Comparison of ENCODE assay signal across 1 cellular context in the genomic region with DNA sequence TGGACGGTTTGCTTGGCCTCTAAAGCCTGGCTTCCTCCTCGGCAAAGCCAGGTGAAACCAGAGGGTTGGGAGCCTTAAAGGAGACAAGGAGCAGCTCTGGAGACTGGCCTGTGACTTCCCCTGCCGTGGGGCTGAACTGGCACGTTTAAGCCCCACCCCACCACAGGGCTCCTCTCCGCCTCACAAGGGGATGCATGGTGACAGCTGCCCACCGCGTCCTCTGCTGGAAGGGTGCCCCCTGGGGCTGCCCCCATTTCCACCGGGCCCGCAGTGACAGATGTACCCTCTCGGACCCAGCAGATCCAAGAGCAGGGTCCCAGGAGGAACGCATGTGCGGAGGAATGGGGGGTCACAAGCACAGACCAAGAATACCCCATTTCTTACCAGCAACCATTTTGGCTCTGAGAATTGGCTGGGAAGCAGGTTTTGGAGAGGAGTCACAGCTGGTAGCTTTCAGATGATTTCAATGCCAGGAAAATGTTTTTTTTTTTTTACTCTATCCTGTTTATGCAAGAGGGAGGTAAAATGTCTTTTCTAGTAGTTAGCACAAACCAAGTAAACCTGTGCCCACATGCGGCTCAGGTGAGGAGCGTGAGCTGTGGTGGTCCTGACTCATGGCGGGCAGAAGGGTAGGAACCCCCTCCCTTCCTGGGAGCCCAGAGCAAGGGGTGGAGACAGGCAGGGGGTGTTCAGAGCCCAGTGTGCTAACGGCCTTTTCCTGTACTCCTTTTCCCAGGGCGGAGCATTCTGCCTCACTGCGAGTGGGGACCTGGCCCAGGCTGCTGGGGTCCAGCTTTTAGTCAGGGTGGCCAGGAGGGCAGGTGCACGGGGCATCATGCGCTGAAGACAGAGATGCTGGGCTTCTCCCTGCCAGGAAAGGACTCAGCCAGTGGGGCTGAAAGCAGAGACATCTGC.
A peak's percentile ranks its signal among the peaks of the same experiment; 100 is the strongest.
TF ChIP-seq lines count a peak whose summit lies in the region.

No MANE protein-coding gene starts in this region.

TF ChIP-seq in HEK293, 187 proteins besides CTCF, POLR2A, EP300 and RAD21 (continued from another document):
- TF ChIP-seq, protein P1, sequence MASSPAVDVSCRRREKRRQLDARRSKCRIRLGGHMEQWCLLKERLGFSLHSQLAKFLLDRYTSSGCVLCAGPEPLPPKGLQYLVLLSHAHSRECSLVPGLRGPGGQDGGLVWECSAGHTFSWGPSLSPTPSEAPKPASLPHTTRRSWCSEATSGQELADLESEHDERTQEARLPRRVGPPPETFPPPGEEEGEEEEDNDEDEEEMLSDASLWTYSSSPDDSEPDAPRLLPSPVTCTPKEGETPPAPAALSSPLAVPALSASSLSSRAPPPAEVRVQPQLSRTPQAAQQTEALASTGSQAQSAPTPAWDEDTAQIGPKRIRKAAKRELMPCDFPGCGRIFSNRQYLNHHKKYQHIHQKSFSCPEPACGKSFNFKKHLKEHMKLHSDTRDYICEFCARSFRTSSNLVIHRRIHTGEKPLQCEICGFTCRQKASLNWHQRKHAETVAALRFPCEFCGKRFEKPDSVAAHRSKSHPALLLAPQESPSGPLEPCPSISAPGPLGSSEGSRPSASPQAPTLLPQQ (tag by site-specific recombination; IDR thresholded peaks at IDR 0.05) = peak; percentile 63; the same call in 1 of the 2 replicates
- TF ChIP-seq ZNF76 (tag by site-specific recombination; IDR thresholded peaks at IDR 0.05; ENCODE audit: borderline replicate concordance, low read depth) (no peak), PRDM6 (tag by site-specific recombination; IDR thresholded peaks at IDR 0.05) (no peak), ZNF112 (tag by site-specific recombination; IDR thresholded peaks at IDR 0.05) (no peak), ZNF48 (tag by site-specific recombination; IDR thresholded peaks at IDR 0.05) (no peak), ZNF658 (tag by site-specific recombination; IDR thresholded peaks at IDR 0.05) (no peak), GFI1B (tag by site-specific recombination; IDR thresholded peaks at IDR 0.05) (no peak), ZFP69B (tag by site-specific recombination; IDR thresholded peaks at IDR 0.05) (peak; percentile 42; the same call in 1 of the 2 replicates), ZNF302 (tag by site-specific recombination; IDR thresholded peaks at IDR 0.05; ENCODE audit: low read depth) (no peak), ZNF280C (tag by site-specific recombination; IDR thresholded peaks at IDR 0.05) (no peak), ZNF169 (tag by site-specific recombination; IDR thresholded peaks at IDR 0.05) (no peak)
TF ChIP-seq in HEK293: peak in this region for 2.
